ENCODE assay signal across 29 cellular contexts in the genomic region with DNA sequence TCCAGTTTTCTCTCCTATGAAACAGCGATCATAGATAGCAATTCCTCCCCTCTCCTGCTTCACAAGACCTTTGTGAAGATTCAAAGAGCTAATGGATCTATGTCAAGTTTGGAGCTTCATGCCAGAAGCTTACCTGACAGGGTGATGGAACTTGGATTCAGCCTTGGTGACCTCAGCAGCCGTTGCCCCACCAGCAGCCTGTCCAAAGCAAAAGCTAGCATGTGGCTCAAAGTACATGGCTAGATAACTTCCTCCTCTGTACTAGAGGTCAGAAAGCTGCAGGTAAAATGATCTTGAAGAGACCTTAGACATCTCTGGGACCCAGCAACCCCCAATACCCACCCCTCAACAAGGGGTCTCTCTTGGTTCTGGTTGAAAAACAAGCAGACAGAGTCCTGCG. TPM values are rescaled to one million over a fixed set of nuclear protein-coding genes. Genes with fewer than 3 reads are reported as not detected.
DNase-seq lines count a peak whose midpoint lies in the region; ATAC-seq, FAIRE-seq and TF ChIP-seq lines count a peak whose summit lies in the region.
"Had no signal": no experiment of that assay in that cellular context is flagged by ENCODE, and none has a peak within 500 bp of the region (broad histone marks: within the 10 kb centered on the region; RNA-seq: fewer than 3 reads in every experiment).

No MANE protein-coding gene starts in this region.

- H3K9ac ChIP-seq in HepG2 (ENCODE audit: insufficient read depth, low read depth, low read length) (peak overlapping the region; percentile 43; the same call in 1 of the 2 replicates), mesendoderm (ENCODE audit: low read length) (no peak overlapping the region)
- H3K9ac ChIP-seq: BLaER1 treated with 17β-estradiol and CSF1 and Interleukin-3, amounts not matched to agents 10 nM and 100 nM; GM23248 had no signal

- 100% methylated on average over 3 of the region's 3 CpGs for WGBS in A549 (ENCODE audit: missing lambda C conversion rate)
- no CpG with 5 or more reads among the region's 3 CpGs for WGBS in HepG2 (ENCODE audit: low lambda C conversion rate)
- no CpG with 5 or more reads among the region's 3 CpGs for WGBS in mesendoderm (ENCODE audit: extremely low coverage, insufficient coverage, low lambda C conversion rate)

- H2BK120ac ChIP-seq in mesendoderm (ENCODE audit: low read depth, low read length): no peak overlapping the region

- H4K5ac ChIP-seq in mesendoderm (ENCODE audit: low read length): no peak overlapping the region

- H3K36me3 Mint-ChIP-seq in CD4-positive, alpha-beta T cell (ENCODE audit: low read depth): no peaks in the 10 kb centered on the region
- H3K36me3 Mint-ChIP-seq: CD14-positive monocyte; CD4-positive, alpha-beta memory T cell had no signal

- no peak overlapping the region for H4K8ac ChIP-seq in mesendoderm (ENCODE audit: low read depth, low read length)

- no peaks in the 10 kb centered on the region for H3K9me3 Mint-ChIP-seq in CD4-positive, alpha-beta T cell
- H3K9me3 Mint-ChIP-seq: CD4-positive, alpha-beta memory T cell had no signal

- TF ChIP-seq POLR2A in A549 (IDR thresholded peaks at IDR 0.05; ENCODE audit: low read length): no peak
- TF ChIP-seq POLR2A in HepG2 (IDR thresholded peaks at IDR 0.05; ENCODE audit: insufficient read depth in 1 of 2, low read depth in 2 of 2, low read length in 2 of 2): no peak

- DNase-seq in A549 (ENCODE audit: low read depth in 1 of 2, low spot score in 1 of 2) (no peak), HepG2 (ENCODE audit: low spot score) (peak; percentile 18), mesendoderm (no peak), osteoblast (ENCODE audit: insufficient read length, low spot score, missing footprints) (peak; percentile 25), GM03348 (ENCODE audit: low spot score) (no peak), NCI-H2171 (lab: John Stamatoyannopoulos, UW) (no peak)
- no peak for DNase-seq in CD4-positive, alpha-beta T cell
- DNase-seq: ACHN; AML-193; BE2C; Calu3; CD4-positive, alpha-beta memory T cell; COR-L47; DMS53; DMS79 treated with DMSO at 0.1 percent for 48 hours; GF-D8; GM23248; H7; HCEC 1CT had no signal

- no TSS peak for BruUV-seq in HepG2 (replicated peaks; lab: Mats Ljungman, UMichigan)

- no peak overlapping the region for H3K56ac ChIP-seq in mesendoderm (ENCODE audit: low read length)

- H3K79me1 ChIP-seq in mesendoderm (ENCODE audit: low read length): no peaks in the 10 kb centered on the region

- in situ Hi-C loops in HepG2 (cut with HindIII; ENCODE audit: extremely low pct_ligation_motif_present, low pct_unique_long_range_greater_than_20kb): loop anchor here (5.0 kb wide), 1 partner anchor 61 kb away; no protein-coding TSS in a partner anchor

- H2BK5ac ChIP-seq in mesendoderm (ENCODE audit: low read length): no peak overlapping the region

- no peaks in the 10 kb centered on the region for H3K27me3 Mint-ChIP-seq in CD4-positive, alpha-beta T cell
- H3K27me3 Mint-ChIP-seq: CD4-positive, alpha-beta memory T cell had no signal

- POLR2A ChIA-PET in A549 (lab: Yijun Ruan, JAX): no interaction called here
- POLR2A ChIA-PET in HepG2 (lab: Yijun Ruan, JAX): interaction anchor here (1.0 to 5.1 kb wide), 8 partner anchors 15 to 66 kb away, joined by 3 to 76 read pairs (median 5); no protein-coding TSS in a partner anchor
- POLR2A ChIA-PET in CD4-positive, alpha-beta T cell (lab: Charles Lee): interaction anchor here (0.6 kb wide), 1 partner anchor 335 kb away, joined by 3 read pairs; no protein-coding TSS in a partner anchor

- H3K27ac Mint-ChIP-seq in CD4-positive, alpha-beta T cell: no peak overlapping the region
- H3K27ac Mint-ChIP-seq: CD14-positive monocyte had no signal

- H3K23ac ChIP-seq in mesendoderm (ENCODE audit: low read length): no peak overlapping the region

- H3K27me3 ChIP-seq in HepG2 (ENCODE audit: control insufficient read depth in 1 of 2, insufficient read depth in 2 of 2, low read length in 2 of 2): no peaks in the 10 kb centered on the region
- H3K27me3 ChIP-seq in mesendoderm (ENCODE audit: insufficient read depth, low read length, poor library complexity): no peaks in the 10 kb centered on the region
- H3K27me3 ChIP-seq in osteoblast (ENCODE audit: insufficient read depth, low read length): peaks cover 9% of the 10 kb centered on the region
- no peaks in the 10 kb centered on the region for H3K27me3 ChIP-seq in CD4-positive, alpha-beta T cell (ENCODE audit: control insufficient read depth, insufficient read depth, low read length)
- H3K27me3 ChIP-seq: BE2C had no signal

- no peak overlapping the region for H2AK5ac ChIP-seq in mesendoderm (ENCODE audit: low read length)

- FAIRE-seq in A549 (lab: Jason Lieb, UNC) (no peak), HepG2 (lab: Jason Lieb, UNC) (no peak)
- FAIRE-seq: A204.1, GM12892, GM19239, H1 had no signal

- H3K4me3 Mint-ChIP-seq in CD4-positive, alpha-beta T cell: no peak overlapping the region
- H3K4me3 Mint-ChIP-seq: CD14-positive monocyte; CD4-positive, alpha-beta memory T cell had no signal

- H3K4ac ChIP-seq in mesendoderm (ENCODE audit: low read depth, low read length): peak overlapping the region; percentile 75

- CTCF ChIA-PET in A549 (lab: Yijun Ruan, JAX): interaction anchor here (0.6 to 7.7 kb wide), 8 partner anchors 10 to 97 kb away, joined by 3 to 94 read pairs (median 4); no protein-coding TSS in a partner anchor
- CTCF ChIA-PET in HepG2 (lab: Yijun Ruan, JAX; ENCODE audit: low intra/inter-chr PET ratio, low total read pairs): no interaction called here
- CTCF ChIA-PET in CD4-positive, alpha-beta T cell (lab: Charles Lee): no interaction called here

- intact Hi-C loops in HepG2 (cut with micrococcal nuclease; ENCODE audit: unreplicated experiment): no loop called here
- intact Hi-C loops in CD4-positive, alpha-beta T cell (cut with DNase I, micrococcal nuclease): no loop called here

- H2AFZ ChIP-seq in HepG2 (ENCODE audit: low read length): no peak overlapping the region
- H2AFZ ChIP-seq in osteoblast (ENCODE audit: low read length): no peak overlapping the region
- H2AFZ ChIP-seq: GM23248 had no signal

- no peaks in the 10 kb centered on the region for H3K9me3 ChIP-seq in A549
- no peaks in the 10 kb centered on the region for H3K9me3 ChIP-seq in HepG2 (ENCODE audit: low read length)
- H3K9me3 ChIP-seq in osteoblast (ENCODE audit: low read depth, low read length): no peaks in the 10 kb centered on the region
- H3K9me3 ChIP-seq in CD4-positive, alpha-beta T cell (ENCODE audit: control insufficient read depth, low read length): no peaks in the 10 kb centered on the region
- H3K9me3 ChIP-seq: BE2C; BLaER1 treated with 17β-estradiol and CSF1 and Interleukin-3, amounts not matched to agents 10 nM and 100 nM had no signal

- no peak for ATAC-seq in A549
- ATAC-seq in HepG2: peak; percentile 27; the same call in 2 of the 3 replicates
- no peak for ATAC-seq in HG02623 (IDR thresholded peaks at IDR 0.05; ENCODE audit: unreplicated experiment)
- no peak for ATAC-seq in CD4-positive, alpha-beta T cell (ENCODE audit: poor library complexity)

- no peak overlapping the region for H3K4me2 ChIP-seq in A549
- H3K4me2 ChIP-seq in HepG2 (ENCODE audit: low read depth, low read length): peak overlapping the region; percentile 54
- no peak overlapping the region for H3K4me2 ChIP-seq in mesendoderm (ENCODE audit: low read length)
- H3K4me2 ChIP-seq in osteoblast (ENCODE audit: insufficient read depth, low read length): no peak overlapping the region
- H3K4me2 ChIP-seq: BLaER1 treated with 17β-estradiol and CSF1 and Interleukin-3, amounts not matched to agents 10 nM and 100 nM had no signal

- no peaks in the 10 kb centered on the region for H3K4me1 Mint-ChIP-seq in CD4-positive, alpha-beta T cell (ENCODE audit: low read depth)
- H3K4me1 Mint-ChIP-seq: CD14-positive monocyte had no signal

- TF ChIP-seq CTCF in A549 (IDR thresholded peaks at IDR 0.05): no peak
- no peak for TF ChIP-seq CTCF in HepG2 (CRISPR knock-in tag; IDR thresholded peaks at IDR 0.05)
- no peak for TF ChIP-seq CTCF in osteoblast (IDR thresholded peaks at IDR 0.05; ENCODE audit: extremely low read depth, low read depth, low read length)
- TF ChIP-seq CTCF in CD4-positive, alpha-beta T cell (IDR thresholded peaks at IDR 0.05): no peak

- H2BK15ac ChIP-seq in mesendoderm (replicated peaks; ENCODE audit: low read depth): no peak overlapping the region

- H4K20me1 ChIP-seq in HepG2 (ENCODE audit: insufficient read depth, low read length): no peaks in the 10 kb centered on the region
- no peaks in the 10 kb centered on the region for H4K20me1 ChIP-seq in osteoblast (ENCODE audit: insufficient read depth, low read length)

- no peak overlapping the region for H3K18ac ChIP-seq in mesendoderm (ENCODE audit: low read length)

- no peak for TF ChIP-seq EP300 in A549 (IDR thresholded peaks at IDR 0.05)
- no peak for TF ChIP-seq EP300 in HepG2 (IDR thresholded peaks at IDR 0.05; ENCODE audit: low read depth in 2 of 2, low read length in 2 of 2)
- TF ChIP-seq EP300 in HepG2 (CRISPR knock-in tag; IDR thresholded peaks at IDR 0.05; ENCODE audit: borderline replicate concordance): no peak

- H3K4me3 ChIP-seq in A549 (no peak overlapping the region), HepG2 (replicated peaks in 1 of 3; ENCODE audit: insufficient read depth in 1 of 3, low read depth in 2 of 3, low read length in 3 of 3) (no peak overlapping the region), mesendoderm (ENCODE audit: low read length) (no peak overlapping the region), osteoblast (ENCODE audit: insufficient read depth, low read length) (no peak overlapping the region)
- H3K4me3 ChIP-seq: BLaER1 treated with 17β-estradiol and CSF1 and Interleukin-3, amounts not matched to agents 10 nM and 100 nM; GM23248 had no signal

- H3K79me2 ChIP-seq in HepG2 (ENCODE audit: insufficient read depth, low read length) (no peaks in the 10 kb centered on the region), mesendoderm (ENCODE audit: control insufficient read depth, insufficient read depth, low read length) (no peaks in the 10 kb centered on the region), osteoblast (ENCODE audit: insufficient read depth, low read length) (no peaks in the 10 kb centered on the region)

- H3K27ac ChIP-seq in A549: peak overlapping the region; percentile 33 to 88; a peak in 5 of 6 replicates
- peak overlapping the region; percentile 87 for H3K27ac ChIP-seq in HepG2 (ENCODE audit: extremely low read length, insufficient read depth, low read length)
- H3K27ac ChIP-seq in mesendoderm (ENCODE audit: low read depth, low read length): no peak overlapping the region
- H3K27ac ChIP-seq in osteoblast (ENCODE audit: low read depth, low read length): no peak overlapping the region
- no peak overlapping the region for H3K27ac ChIP-seq in CD4-positive, alpha-beta T cell (ENCODE audit: low read depth, low read length)
- H3K27ac ChIP-seq: 22Rv1; BLaER1 treated with 17β-estradiol and CSF1 and Interleukin-3, amounts not matched to agents 10 nM and 100 nM; GM23248 had no signal

- peaks cover 39% of the 10 kb centered on the region for H3K4me1 ChIP-seq in A549
- H3K4me1 ChIP-seq in HepG2 (ENCODE audit: insufficient read depth, low read length): peaks cover 77% of the 10 kb centered on the region
- H3K4me1 ChIP-seq in mesendoderm (ENCODE audit: control insufficient read depth, low read depth, low read length): no peaks in the 10 kb centered on the region
- peaks cover 18% of the 10 kb centered on the region for H3K4me1 ChIP-seq in osteoblast (ENCODE audit: insufficient read depth, low read length)
- H3K4me1 ChIP-seq: BE2C had no signal

- H3K36me3 ChIP-seq in HepG2 (replicated peaks in 1 of 2; ENCODE audit: control insufficient read depth in 1 of 2, insufficient read depth in 2 of 2, low read length in 2 of 2) (no peaks in the 10 kb centered on the region), mesendoderm (ENCODE audit: control insufficient read depth, insufficient read depth, low read length) (no peaks in the 10 kb centered on the region), osteoblast (ENCODE audit: insufficient read depth, low read length) (no peaks in the 10 kb centered on the region)
- H3K36me3 ChIP-seq: BE2C; BLaER1 treated with 17β-estradiol and CSF1 and Interleukin-3, amounts not matched to agents 10 nM and 100 nM had no signal

- TF ChIP-seq RAD21 in A549 (conservative IDR thresholded peaks at IDR 0.05 in 1 of 2, IDR thresholded peaks at IDR 0.05 in 1 of 2) (no peak), HepG2 (CRISPR knock-in tag; IDR thresholded peaks at IDR 0.05) (no peak)

RNA-seq across cellular contexts. Expression of gene RIPPLY1, which starts 1.8 kb away (rescaled TPM):
- polyA plus RNA-seq in A549 (2011; rRNA removed): 0.14 and 0.28 TPM in 2 replicates
- polyA plus RNA-seq in A549 (2012; cell fraction: cytosol; rRNA removed): 0.06 TPM in 1 of 2 replicates, not detected in the other
- polyA plus RNA-seq in A549 (2012; cell fraction: nucleus; rRNA removed): 0.11 and 0.26 TPM in 2 replicates
- polyA plus RNA-seq in A549 (2017; fragmentation: RNase III; extraction: RNeasy Plus Mini Kit Qiagen cat#74134 plus additional on column Dnase treatment): 0.10 to 0.17 TPM (median 0.11 TPM) in 3 replicates
- polyA minus RNA-seq in A549 (2011; rRNA and poly(A)+ RNA removed): 0.29 TPM in 1 of 2 replicates, not detected in the other
- 0.49 and 0.86 TPM in 2 replicates for total RNA-seq in HepG2 (2016; rRNA removed; fragmentation: Illumina TruSeq; extraction: Trizol)
- total RNA-seq in HepG2 (2016; cell fraction: cytosol; rRNA removed; fragmentation: Illumina TruSeq; extraction: Trizol; ENCODE audit: low read depth): 0.26 TPM in 1 of 2 replicates, not detected in the other
- 0.39 and 0.43 TPM in 2 replicates for total RNA-seq in HepG2 (2016; cell fraction: insoluble cytoplasmic fraction; rRNA removed; fragmentation: Illumina TruSeq; extraction: Trizol)
- total RNA-seq in HepG2 (2016; cell fraction: membrane; rRNA removed; fragmentation: Illumina TruSeq; extraction: Trizol): 0.40 and 0.72 TPM in 2 replicates
- total RNA-seq in HepG2 (2016; cell fraction: nucleus; rRNA removed; fragmentation: Illumina TruSeq; extraction: Trizol): 0.87 TPM in 1 of 2 replicates, not detected in the other
- 0.33 and 0.41 TPM in 2 replicates for polyA plus RNA-seq in HepG2 (2011; rRNA removed)
- polyA plus RNA-seq in HepG2 (2011; cell fraction: cytosol; rRNA removed): 0.21 and 0.54 TPM in 2 replicates
- 0.19 TPM in 1 of 2 replicates, not detected in the other for polyA plus RNA-seq in HepG2 (2011; cell fraction: nucleus; rRNA removed)
- 0.25 and 0.40 TPM in 2 replicates for polyA plus RNA-seq in HepG2 (2012)
- polyA plus RNA-seq in HepG2 (2016; cell fraction: cytosol; fragmentation: Illumina TruSeq; extraction: Trizol; ENCODE audit: low read depth): 0.27 and 0.34 TPM in 2 replicates
- 0.35 and 0.63 TPM in 2 replicates for polyA plus RNA-seq in HepG2 (2016; cell fraction: insoluble cytoplasmic fraction; fragmentation: Illumina TruSeq; extraction: Trizol; ENCODE audit: low read depth)
- polyA plus RNA-seq in HepG2 (2016; cell fraction: membrane; fragmentation: Illumina TruSeq; extraction: Trizol; ENCODE audit: low read depth): 0.42 and 0.45 TPM in 2 replicates
- 0.49 TPM in 1 of 2 replicates, not detected in the other for polyA plus RNA-seq in HepG2 (2016; cell fraction: nucleus; fragmentation: Illumina TruSeq; extraction: Trizol; ENCODE audit: insufficient read depth, low read depth)
- 0.28 TPM in 1 of 2 replicates, not detected in the other for polyA minus RNA-seq in HepG2 (2011; rRNA and poly(A)+ RNA removed; ENCODE audit: low replicate concordance)
- not detected in 2 replicates for polyA minus RNA-seq in HepG2 (2011; cell fraction: cytosol; rRNA and poly(A)+ RNA removed)
- polyA minus RNA-seq in HepG2 (2011; cell fraction: nucleus; rRNA and poly(A)+ RNA removed): 0.64 TPM in 1 of 2 replicates, not detected in the other
- polyA plus RNA-seq in mesendoderm (2013, experiment 1 of 2): 0.03 TPM
- polyA plus RNA-seq in mesendoderm (2013, experiment 2 of 2): 0.07 TPM
- not detected in 2 replicates for total RNA-seq in osteoblast
- not detected for total RNA-seq in CD4-positive, alpha-beta T cell
- total RNA-seq: CD4-positive, alpha-beta memory T cell; Daoy; G401; GM23248; H1 had no signal
- polyA plus RNA-seq: CD14-positive monocyte; CD4-positive, alpha-beta memory T cell; GM23248; H1 had no signal

RNA-seq across cellular contexts. Expression of gene CLDN2, which starts 18.9 kb away (rescaled TPM):
- polyA plus RNA-seq in A549 (2011; rRNA removed): 28.1 and 49.2 TPM in 2 replicates
- 5.3 and 6.4 TPM in 2 replicates for polyA plus RNA-seq in A549 (2012; cell fraction: cytosol; rRNA removed)
- 5.9 and 7.0 TPM in 2 replicates for polyA plus RNA-seq in A549 (2012; cell fraction: nucleus; rRNA removed)
- polyA plus RNA-seq in A549 (2017; fragmentation: RNase III; extraction: RNeasy Plus Mini Kit Qiagen cat#74134 plus additional on column Dnase treatment): 18.7 to 28.6 TPM (median 24.8 TPM) in 3 replicates
- polyA minus RNA-seq in A549 (2011; rRNA and poly(A)+ RNA removed): 23.4 and 35.7 TPM in 2 replicates
- 1.1 and 1.5 TPM in 2 replicates for total RNA-seq in HepG2 (2016; rRNA removed; fragmentation: Illumina TruSeq; extraction: Trizol)
- total RNA-seq in HepG2 (2016; cell fraction: cytosol; rRNA removed; fragmentation: Illumina TruSeq; extraction: Trizol; ENCODE audit: low read depth): 0.20 and 0.26 TPM in 2 replicates
- 0.61 and 1.3 TPM in 2 replicates for total RNA-seq in HepG2 (2016; cell fraction: insoluble cytoplasmic fraction; rRNA removed; fragmentation: Illumina TruSeq; extraction: Trizol)
- total RNA-seq in HepG2 (2016; cell fraction: membrane; rRNA removed; fragmentation: Illumina TruSeq; extraction: Trizol): 0.59 and 0.72 TPM in 2 replicates
- total RNA-seq in HepG2 (2016; cell fraction: nucleus; rRNA removed; fragmentation: Illumina TruSeq; extraction: Trizol): 1.3 and 1.6 TPM in 2 replicates
- polyA plus RNA-seq in HepG2 (2011; rRNA removed): 1.0 and 1.3 TPM in 2 replicates
- polyA plus RNA-seq in HepG2 (2011; cell fraction: cytosol; rRNA removed): 0.83 and 1.1 TPM in 2 replicates
- polyA plus RNA-seq in HepG2 (2011; cell fraction: nucleus; rRNA removed): 0.55 and 0.59 TPM in 2 replicates
- 0.47 and 0.85 TPM in 2 replicates for polyA plus RNA-seq in HepG2 (2012)
- polyA plus RNA-seq in HepG2 (2016; cell fraction: cytosol; fragmentation: Illumina TruSeq; extraction: Trizol; ENCODE audit: low read depth): 0.24 and 0.27 TPM in 2 replicates
- 1.2 and 1.5 TPM in 2 replicates for polyA plus RNA-seq in HepG2 (2016; cell fraction: insoluble cytoplasmic fraction; fragmentation: Illumina TruSeq; extraction: Trizol; ENCODE audit: low read depth)
- polyA plus RNA-seq in HepG2 (2016; cell fraction: membrane; fragmentation: Illumina TruSeq; extraction: Trizol; ENCODE audit: low read depth): 0.60 and 0.61 TPM in 2 replicates
- 2.0 and 2.2 TPM in 2 replicates for polyA plus RNA-seq in HepG2 (2016; cell fraction: nucleus; fragmentation: Illumina TruSeq; extraction: Trizol; ENCODE audit: insufficient read depth, low read depth)
- 1.3 TPM in 1 of 2 replicates, not detected in the other for polyA minus RNA-seq in HepG2 (2011; rRNA and poly(A)+ RNA removed; ENCODE audit: low replicate concordance)
- 0.18 and 0.30 TPM in 2 replicates for polyA minus RNA-seq in HepG2 (2011; cell fraction: cytosol; rRNA and poly(A)+ RNA removed)
- 0.26 and 0.50 TPM in 2 replicates for polyA minus RNA-seq in HepG2 (2011; cell fraction: nucleus; rRNA and poly(A)+ RNA removed)
- polyA plus RNA-seq in mesendoderm (2013, experiment 1 of 2): 0.01 TPM
- not detected for polyA plus RNA-seq in mesendoderm (2013, experiment 2 of 2)
- total RNA-seq in osteoblast: not detected in 2 replicates
- not detected for total RNA-seq in CD4-positive, alpha-beta T cell
- total RNA-seq: CD4-positive, alpha-beta memory T cell; Daoy; G401; GM23248; H1; H7 had no signal
- polyA plus RNA-seq: CD14-positive monocyte, GM23248 had no signal

Comparison
In these comparisons a context has a peak if more than half of its experiments do, and no peak if none do; other contexts are left out.
1. DNase-seq: peak in HepG2 (single experiment) and osteoblast (single experiment); none in A549 (0 of 2), mesendoderm (single experiment), CD4-positive, alpha-beta T cell (0 of 10), GM03348 (single experiment) and NCI-H2171 (single experiment).
2. H3K27ac ChIP-seq: peak in A549 (2 of 2) and HepG2 (single experiment); none in mesendoderm (single experiment), osteoblast (single experiment) and CD4-positive, alpha-beta T cell (single experiment).